ENCODE assay signal across 17 cellular contexts in genomic region chr9:129284607-129285291, GRCh38.
A peak's percentile ranks its signal among the peaks of the same experiment; 100 is the strongest.
DNase-seq lines count a peak whose midpoint lies in the region; ATAC-seq and TF ChIP-seq lines count a peak whose summit lies in the region.
"Had no signal": no experiment of that assay in that cellular context is flagged by ENCODE, and none has a peak within 500 bp of the region (broad histone marks: within the 10 kb centered on the region; RNA-seq: fewer than 3 reads in every experiment).

No MANE protein-coding gene starts in this region.

- no peak for ATAC-seq in body of pancreas
- no peak for ATAC-seq in GM21723 (IDR thresholded peaks at IDR 0.05; ENCODE audit: unreplicated experiment)
- no peak for ATAC-seq in HG03442 (IDR thresholded peaks at IDR 0.05; ENCODE audit: unreplicated experiment)
- ATAC-seq: activated naive CD4-positive, alpha-beta T cell treated with anti-CD3 and anti-CD28 coated beads, Interleukin-2, amount 50 U/mL, for 72 hours; stimulated activated naive CD8-positive, alpha-beta T cell treated with anti-CD3 and anti-CD28 coated beads, Interleukin-15, Interleukin-2, amounts not matched to agents 100 U/mL and 50 U/mL, for 24 hours had no signal

- no peaks in the 10 kb centered on the region for H3K36me3 ChIP-seq in body of pancreas (replicated peaks in 1 of 2; ENCODE audit: insufficient read depth in 1 of 2, low read depth in 2 of 2)
- H3K36me3 ChIP-seq in ovary: no peaks in the 10 kb centered on the region

- H3K4me3 ChIP-seq in body of pancreas (no peak overlapping the region), ovary (no peak overlapping the region)
- H3K4me3 ChIP-seq: hepatocyte had no signal

- H3K27ac ChIP-seq in body of pancreas (no peak overlapping the region), ovary (no peak overlapping the region)
- H3K27ac ChIP-seq: hepatocyte had no signal

- TF ChIP-seq POLR2A in body of pancreas (IDR thresholded peaks at IDR 0.05) (no peak), ovary (IDR thresholded peaks at IDR 0.05) (no peak)

- intact Hi-C loops in body of pancreas (cut with DNase I) (no loop called here), ovary (cut with DNase I) (no loop called here)

- no peaks in the 10 kb centered on the region for H3K9me3 ChIP-seq in body of pancreas
- H3K9me3 ChIP-seq in ovary: no peaks in the 10 kb centered on the region

- TF ChIP-seq CTCF in body of pancreas (IDR thresholded peaks at IDR 0.05): no peak
- TF ChIP-seq CTCF in ovary (IDR thresholded peaks at IDR 0.05): no peak

- H3K4me1 ChIP-seq in body of pancreas: peaks cover 12% of the 10 kb centered on the region
- peaks cover 5% of the 10 kb centered on the region for H3K4me1 ChIP-seq in ovary (ENCODE audit: insufficient read depth)

- DNase-seq in NCI-H748 (lab: John Stamatoyannopoulos, UW; ENCODE audit: unreplicated experiment): peak; percentile 68
- no peak for DNase-seq in NCI-H748 treated with DMSO at 0.1 percent for 48 hours (lab: John Stamatoyannopoulos, UW)
- DNase-seq in GM03348 (ENCODE audit: low spot score): peak; percentile 3
- peak in 3 of 4 donors; percentile 8 to 65 (median 26) for DNase-seq in body of pancreas
- peak in 4 of 5 donors; percentile 13 to 29 (median 17) for DNase-seq in ovary
- no peak for DNase-seq in GM19240 (ENCODE audit: insufficient read length, low spot score)
- DNase-seq: effector CD4-positive, alpha-beta T cell; GF-D8; KBM-7; NCI-H1105; stimulated activated CD4-positive, alpha-beta T cell treated with anti-CD3 and anti-CD28 coated beads, Interleukin-12 subunit alpha, Interleukin-12 subunit beta, amount 100 ng/mL, for 4 hours; stimulated activated naive CD8-positive, alpha-beta T cell treated with anti-CD3 and anti-CD28 coated beads, Interleukin-15, Interleukin-2, amounts not matched to agents 100 U/mL and 50 U/mL, for 24 hours; SW 1271 had no signal

- TF ChIP-seq EP300 in ovary (IDR thresholded peaks at IDR 0.05): no peak

- H3K27me3 ChIP-seq in body of pancreas: no peaks in the 10 kb centered on the region
- H3K27me3 ChIP-seq in ovary: no peaks in the 10 kb centered on the region
- H3K27me3 ChIP-seq: hepatocyte had no signal

- WGBS in body of pancreas, 2 donors: 80 to 89% methylated on average over 6 to 14 of the region's 14 CpGs
- 93 to 97% (median 94%) methylated on average over 14 of the region's 14 CpGs for WGBS in ovary, 3 donors

Comparison
In these comparisons a context has a peak if more than half of its experiments do, and no peak if none do; other contexts are left out.
1. DNase-seq: peak in NCI-H748 (single experiment), GM03348 (single experiment), body of pancreas (3 of 4) and ovary (4 of 5); none in NCI-H748 treated with DMSO at 0.1 percent for 48 hours (single experiment) and GM19240 (single experiment).